ENCODE assay signal across 8 cellular contexts in genomic region chr9:93183106-93183662, GRCh38. TPM values are rescaled to one million over a fixed set of nuclear protein-coding genes. Genes with fewer than 3 reads are reported as not detected.
A peak's percentile ranks its signal among the peaks of the same experiment; 100 is the strongest.
DNase-seq lines count a peak whose midpoint lies in the region; TF ChIP-seq lines count a peak whose summit lies in the region.

No MANE protein-coding gene starts in this region.

- no peaks in the 10 kb centered on the region for H3K9me3 ChIP-seq in BLaER1 treated with 17β-estradiol and CSF1 and Interleukin-3, amounts not matched to agents 10 nM and 100 nM (replicated peaks in 1 of 11)
- no peaks in the 10 kb centered on the region for H3K9me3 ChIP-seq in HUES64 (ENCODE audit: insufficient read depth, low read depth, low read length)

- peaks cover 75% of the 10 kb centered on the region for H3K27me3 Mint-ChIP-seq in neural crest cell (ENCODE audit: low read depth)

- H3K27ac Mint-ChIP-seq in neural crest cell (ENCODE audit: unreplicated experiment) = no peak overlapping the region

- peaks cover 7 to 51% (median 36%) of the 10 kb centered on the region in 10 experiments for H3K4me1 ChIP-seq in BLaER1 treated with 17β-estradiol and CSF1 and Interleukin-3, amounts not matched to agents 10 nM and 100 nM
- peaks cover 14% of the 10 kb centered on the region for H3K4me1 ChIP-seq in HUES64 (ENCODE audit: insufficient read depth, low read length)

- TF ChIP-seq CTCF in dorsolateral prefrontal cortex (IDR thresholded peaks at IDR 0.05 in 54 of 56, conservative IDR thresholded peaks at IDR 0.05 in 2 of 56; ENCODE audit: low read depth in 1 of 56, partially characterized antibody in 56 of 56) (no peak), neural crest cell (conservative IDR thresholded peaks at IDR 0.05) (no peak)

- WGBS in HUES64 = 84% methylated on average over 6 of the region's 6 CpGs

- peak overlapping the region; percentile 76 for H3K4me3 Mint-ChIP-seq in neural crest cell

- H3K4me1 Mint-ChIP-seq in neural crest cell = peaks cover 13% of the 10 kb centered on the region

- no peaks in the 10 kb centered on the region for H3K36me3 ChIP-seq in BLaER1 treated with 17β-estradiol and CSF1 and Interleukin-3, amounts not matched to agents 10 nM and 100 nM
- H3K36me3 ChIP-seq in HUES64 (ENCODE audit: insufficient read depth, low read length) = no peaks in the 10 kb centered on the region

- no peak for DNase-seq in dorsolateral prefrontal cortex
- DNase-seq in neural crest cell (ENCODE audit: low read depth, low spot score) = no peak
- no peak for DNase-seq in UCSD-AML1 (lab: John Stamatoyannopoulos, UW; ENCODE audit: unreplicated experiment)
- DNase-seq in activated CD4-positive, CD25-positive, alpha-beta regulatory T cell (lab: John Stamatoyannopoulos, UW) = no peak
- DNase-seq in HUDEP-2 (lab: John Stamatoyannopoulos, UW; ENCODE audit: unreplicated experiment in 76 of 76) = no peak
- no peak for DNase-seq in COLO668 (lab: John Stamatoyannopoulos, UW; ENCODE audit: unreplicated experiment)

- no peaks in the 10 kb centered on the region for H3K9me3 Mint-ChIP-seq in neural crest cell

- peak overlapping the region; percentile 59 to 79 (median 74) for H3K4me3 ChIP-seq in BLaER1 treated with 17β-estradiol and CSF1 and Interleukin-3, amounts not matched to agents 10 nM and 100 nM
- H3K4me3 ChIP-seq in HUES64 (ENCODE audit: low read length) = peak overlapping the region; percentile 68; the same call in 1 of the 2 replicates
- peak overlapping the region in 54 of 59 donors; percentile 43 to 78 (median 67) for H3K4me3 ChIP-seq in dorsolateral prefrontal cortex

- no peaks in the 10 kb centered on the region for H3K36me3 Mint-ChIP-seq in neural crest cell (ENCODE audit: low read depth)

- H4K20me1 ChIP-seq in BLaER1 treated with 17β-estradiol and CSF1 and Interleukin-3, amounts not matched to agents 10 nM and 100 nM = peaks cover 0 to 28% (median 0%) of the 10 kb centered on the region in 11 experiments; a peak in 6 of 22 replicates

- no peak overlapping the region for H3K27ac ChIP-seq in BLaER1 treated with 17β-estradiol and CSF1 and Interleukin-3, amounts not matched to agents 10 nM and 100 nM
- no peak overlapping the region for H3K27ac ChIP-seq in HUES64 (ENCODE audit: low read depth, low read length)
- H3K27ac ChIP-seq in dorsolateral prefrontal cortex = peak overlapping the region in 4 of 59 donors; percentile 17 to 62 (median 52)

- peak overlapping the region; percentile 90 to 99 (median 97) for H3K4me2 ChIP-seq in BLaER1 treated with 17β-estradiol and CSF1 and Interleukin-3, amounts not matched to agents 10 nM and 100 nM

- intact Hi-C loops in dorsolateral prefrontal cortex (cut with DNase I) = no loop called here

- H3K9ac ChIP-seq in BLaER1 treated with 17β-estradiol and CSF1 and Interleukin-3, amounts not matched to agents 10 nM and 100 nM = peak overlapping the region in 8 of 11 experiments; percentile 69 to 88 (median 78); a peak in 14 of 22 replicates
- H3K9ac ChIP-seq in HUES64 (ENCODE audit: low read depth, low read length) = no peak overlapping the region

- H3K27me3 ChIP-seq in BLaER1 treated with 17β-estradiol and CSF1 and Interleukin-3, amounts not matched to agents 10 nM and 100 nM = peaks cover 0 to 41% (median 14%) of the 10 kb centered on the region in 11 experiments; a peak in 15 of 22 replicates
- H3K27me3 ChIP-seq in HUES64 (ENCODE audit: insufficient read depth, low read length) = peaks cover 49% of the 10 kb centered on the region
- peaks cover 0 to 24% (median 0%) of the 10 kb centered on the region in 45 donors for H3K27me3 ChIP-seq in dorsolateral prefrontal cortex

RNA-seq across cellular contexts. Expression of gene WNK2, which starts 0.8 kb away (rescaled TPM):
- polyA plus RNA-seq in HUES64 (2013, experiment 1 of 2) = 25.4 TPM
- 30.9 TPM for polyA plus RNA-seq in HUES64 (2013, experiment 2 of 2)
- total RNA-seq in dorsolateral prefrontal cortex = 100 to 1,000 TPM in 119 of 120 experiments, 10 to 100 TPM in 1; 78.8 to 241 (median 176) TPM
- 27.8 and 34.3 TPM in 2 replicates for total RNA-seq in neural crest cell

RNA-seq across cellular contexts. Expression of gene NINJ1, which starts 49.1 kb away (rescaled TPM):
- 24.9 TPM for polyA plus RNA-seq in HUES64 (2013, experiment 1 of 2)
- 31.8 TPM for polyA plus RNA-seq in HUES64 (2013, experiment 2 of 2)
- total RNA-seq in dorsolateral prefrontal cortex (10 to 100 TPM; 22.7 to 61.9 (median 33.5) TPM), neural crest cell (17.8 and 19.9 TPM in 2 replicates)
